ENCODE assay signal across 8 cellular contexts in genomic region chr21:34176442-34176841, GRCh38.
"Had no signal": no experiment of that assay in that cellular context is flagged by ENCODE, and none has a peak within 500 bp of the region (broad histone marks: within the 10 kb centered on the region; RNA-seq: fewer than 3 reads in every experiment).

No MANE protein-coding gene starts in this region.

- ATAC-seq: GM12878 had no signal

- H3K4me3 ChIP-seq: GM12878 had no signal

- DNase-seq: GDM1, GF-D8 had no signal

- FAIRE-seq: G401.6, GM12878, GM12891, GM12892, GM18507, GM19239 had no signal
